Comparison of ENCODE assay signal across 1 cellular context in the genomic region with DNA sequence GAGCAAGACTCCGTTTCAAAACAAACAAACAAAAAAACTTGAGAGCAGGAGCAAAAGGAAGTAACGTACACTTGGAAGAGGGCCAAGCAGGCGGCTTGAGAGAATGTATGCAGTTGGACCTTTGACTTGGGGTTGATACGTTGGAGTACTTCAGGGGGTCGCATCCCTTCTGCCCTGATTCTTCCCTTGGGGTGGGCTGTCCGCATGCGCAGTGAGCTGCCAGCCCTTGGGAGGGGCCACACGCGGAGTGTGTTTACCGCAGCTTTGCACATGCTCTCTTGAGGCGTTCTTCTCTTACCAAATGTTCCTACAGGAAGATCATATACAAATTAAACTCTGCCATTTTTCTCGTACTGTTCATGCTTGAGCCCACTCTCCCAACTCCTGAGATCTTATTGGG.
TF ChIP-seq lines count a peak whose summit lies in the region.

No MANE protein-coding gene starts in this region.

TF ChIP-seq in K562, 482 proteins besides CTCF, POLR2A, EP300 and RAD21:
- TF ChIP-seq JUND (IDR thresholded peaks at IDR 0.05; ENCODE audit: borderline replicate concordance, low read depth, low read length) (no peak), JUND (tag; IDR thresholded peaks at IDR 0.05; ENCODE audit: borderline replicate concordance, low read depth, low read length) (no peak), NFIC (IDR thresholded peaks at IDR 0.05) (peak; percentile 40; the same call in 1 of the 2 replicates)
